In the genomic region with DNA sequence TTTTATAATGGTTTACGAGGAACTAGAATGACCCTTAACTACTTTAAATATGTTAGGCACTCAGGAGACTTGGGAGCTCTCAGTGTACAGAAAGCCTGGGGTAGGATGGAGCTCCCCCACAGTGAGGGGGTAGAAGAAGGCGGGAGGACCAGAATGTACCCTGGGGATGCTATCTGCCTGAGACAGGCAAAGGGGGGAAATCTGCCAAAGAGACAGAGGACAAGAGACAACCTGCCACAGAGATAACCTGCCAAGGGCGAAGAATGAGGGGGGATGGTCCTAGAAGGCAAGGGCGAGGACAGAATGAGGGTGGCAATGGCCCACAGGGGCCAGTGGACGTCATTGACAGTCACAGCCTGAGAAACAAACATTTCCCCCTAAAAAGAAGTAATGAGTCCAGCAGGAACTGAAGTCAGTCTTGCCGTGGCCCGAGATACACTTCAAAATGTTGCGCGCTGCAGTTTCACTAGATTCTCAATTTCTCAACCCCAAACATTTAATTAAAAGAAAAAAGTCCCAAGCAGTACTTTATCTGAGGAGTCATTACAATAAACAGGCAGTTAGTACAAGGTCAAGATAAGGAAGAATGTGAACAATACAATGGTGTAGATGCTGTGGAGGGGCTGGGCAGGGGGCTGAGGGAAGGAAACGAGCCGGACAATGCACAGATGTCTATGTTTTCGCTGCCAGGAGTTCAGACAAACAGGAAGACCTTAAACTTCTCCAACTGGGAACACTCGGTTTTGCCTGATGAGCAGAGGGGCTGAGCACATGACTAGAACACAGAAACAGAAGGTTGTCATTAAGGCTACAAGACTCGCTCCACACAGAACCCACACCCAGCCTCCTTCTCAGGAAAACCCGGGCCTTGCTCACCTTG, we compare ENCODE assay signal across 14 cellular contexts.
DNase-seq lines count a peak whose midpoint lies in the region; ATAC-seq and TF ChIP-seq lines count a peak whose summit lies in the region.
"Had no signal": no experiment of that assay in that cellular context is flagged by ENCODE, and none has a peak within 500 bp of the region (broad histone marks: within the 10 kb centered on the region; RNA-seq: fewer than 3 reads in every experiment).

No MANE protein-coding gene starts in this region.

- H3K9ac ChIP-seq in neural progenitor cell, result no peak overlapping the region

- H4K20me1 ChIP-seq in neural progenitor cell (ENCODE audit: low read depth), result no peaks in the 10 kb centered on the region
- H4K20me1 ChIP-seq in OCI-LY7 (ENCODE audit: insufficient read depth, low read length), result no peaks in the 10 kb centered on the region

- H3K4me3 Mint-ChIP-seq in neural progenitor cell, result no peak overlapping the region
- no peak overlapping the region for H3K4me3 Mint-ChIP-seq in CD8-positive, alpha-beta T cell

- H3K9me3 ChIP-seq in left ventricle myocardium inferior (replicated peaks), result no peaks in the 10 kb centered on the region
- H3K9me3 ChIP-seq in gastroesophageal sphincter, result no peaks in the 10 kb centered on the region
- H3K9me3 ChIP-seq in neural progenitor cell (ENCODE audit: low read depth), result no peaks in the 10 kb centered on the region
- H3K9me3 ChIP-seq in CD8-positive, alpha-beta T cell (ENCODE audit: low read length), result no peaks in the 10 kb centered on the region
- H3K9me3 ChIP-seq in OCI-LY7 (ENCODE audit: low read length), result no peaks in the 10 kb centered on the region
- H3K9me3 ChIP-seq: SJCRH30 had no signal

- 57 to 70% methylated on average over 12 to 14 of the region's 15 CpGs for WGBS in gastroesophageal sphincter (ENCODE audit: low coverage in 1 of 2), 2 donors

- H3K36me3 ChIP-seq in left ventricle myocardium inferior (no peaks in the 10 kb centered on the region), gastroesophageal sphincter (no peaks in the 10 kb centered on the region), neural progenitor cell (no peaks in the 10 kb centered on the region), OCI-LY7 (ENCODE audit: insufficient read depth, low read length) (no peaks in the 10 kb centered on the region)
- H3K36me3 ChIP-seq in CD8-positive, alpha-beta T cell (ENCODE audit: insufficient read depth, low read length), result no peaks in the 10 kb centered on the region

- peak overlapping the region; percentile 18 for H3K27ac Mint-ChIP-seq in neural progenitor cell
- H3K27ac Mint-ChIP-seq in CD8-positive, alpha-beta T cell, result no peak overlapping the region

- H3K27me3 Mint-ChIP-seq in neural progenitor cell (ENCODE audit: insufficient read depth, low read depth), result peaks cover 4% of the 10 kb centered on the region
- H3K27me3 Mint-ChIP-seq in CD8-positive, alpha-beta T cell (ENCODE audit: low read depth), result peaks cover 28% of the 10 kb centered on the region

- H3F3A ChIP-seq in neural progenitor cell (ENCODE audit: low read depth), result peaks cover 5% of the 10 kb centered on the region

- TF ChIP-seq EP300 in gastroesophageal sphincter (IDR thresholded peaks at IDR 0.05), result no peak

- no peaks in the 10 kb centered on the region for H3K27me3 ChIP-seq in left ventricle myocardium inferior (ENCODE audit: low read depth)
- H3K27me3 ChIP-seq in gastroesophageal sphincter, result no peaks in the 10 kb centered on the region
- no peaks in the 10 kb centered on the region for H3K27me3 ChIP-seq in neural progenitor cell
- no peaks in the 10 kb centered on the region for H3K27me3 ChIP-seq in CD8-positive, alpha-beta T cell (ENCODE audit: insufficient read depth, low read length)
- H3K27me3 ChIP-seq: SJCRH30 had no signal

- H3K4me2 ChIP-seq in neural progenitor cell (no peak overlapping the region), OCI-LY7 (ENCODE audit: low read length) (no peak overlapping the region)

- DNase-seq in left ventricle myocardium inferior, result no peak
- no peak for DNase-seq in left ventricle myocardium superior
- DNase-seq in neural progenitor cell (ENCODE audit: low spot score), result no peak
- no peak for DNase-seq in SIG-M5 (lab: John Stamatoyannopoulos, UW)
- DNase-seq in SIG-M5 treated with dmso at 0.1 percent for 504 hours (lab: John Stamatoyannopoulos, UW; ENCODE audit: unreplicated experiment), result no peak
- DNase-seq in CD8-positive, alpha-beta T cell, result no peak
- no peak for DNase-seq in OCI-LY7 (ENCODE audit: low spot score)
- DNase-seq: ACHN; central memory CD4-positive, alpha-beta T cell; COR-L47; NCI-H2029 treated with DMSO at 0.1 percent for 48 hours; SJCRH30 had no signal

- intact Hi-C loops in left ventricle myocardium inferior (cut with micrococcal nuclease), result no loop called here
- intact Hi-C loops in left ventricle myocardium superior (cut with micrococcal nuclease), result no loop called here
- intact Hi-C loops in CD8-positive, alpha-beta T cell (cut with DNase I, micrococcal nuclease), result no loop called here
- intact Hi-C loops in OCI-LY7 (cut with micrococcal nuclease; ENCODE audit: unreplicated experiment), result no loop called here

- no peaks in the 10 kb centered on the region for H3K79me2 ChIP-seq in neural progenitor cell (ENCODE audit: low read depth)
- no peaks in the 10 kb centered on the region for H3K79me2 ChIP-seq in OCI-LY7 (ENCODE audit: insufficient read depth, low read depth, low read length)

- BruUV-seq in OCI-LY7 (replicated peaks; lab: Mats Ljungman, UMichigan), result no TSS peak

- no peak for TF ChIP-seq CTCF in left ventricle myocardium inferior (IDR thresholded peaks at IDR 0.05; ENCODE audit: borderline replicate concordance)
- no peak for TF ChIP-seq CTCF in gastroesophageal sphincter (IDR thresholded peaks at IDR 0.05)
- TF ChIP-seq CTCF in neural progenitor cell (IDR thresholded peaks at IDR 0.05), result no peak
- TF ChIP-seq CTCF in CD8-positive, alpha-beta T cell (IDR thresholded peaks at IDR 0.05), result no peak
- no peak for TF ChIP-seq CTCF in OCI-LY7 (conservative IDR thresholded peaks at IDR 0.05; ENCODE audit: low read length)

- H3K9me3 Mint-ChIP-seq in neural progenitor cell, result no peaks in the 10 kb centered on the region
- H3K9me3 Mint-ChIP-seq in CD8-positive, alpha-beta T cell, result no peaks in the 10 kb centered on the region

- POLR2A ChIA-PET in CD8-positive, alpha-beta T cell (lab: Charles Lee), result no interaction called here
- POLR2A ChIA-PET in OCI-LY7 (lab: Charles Lee), result interaction anchor here (0.7 to 0.8 kb wide), 2 partner anchors 221 to 405 kb away, joined by 3 to 4 read pairs; no protein-coding TSS in a partner anchor

- no peaks in the 10 kb centered on the region for H3K9me2 ChIP-seq in OCI-LY7 (ENCODE audit: insufficient read depth, low read length)

- no peak for ATAC-seq in left ventricle myocardium superior
- no peak for ATAC-seq in gastroesophageal sphincter
- no peak for ATAC-seq in CD8-positive, alpha-beta T cell
- ATAC-seq: esophagus mucosa had no signal

- H3K4me3 ChIP-seq in left ventricle myocardium inferior (no peak overlapping the region), gastroesophageal sphincter (no peak overlapping the region), neural progenitor cell (no peak overlapping the region), OCI-LY7 (ENCODE audit: low read depth, low read length, poor library complexity, severe bottlenecking) (no peak overlapping the region)
- no peak overlapping the region for H3K4me3 ChIP-seq in CD8-positive, alpha-beta T cell (ENCODE audit: low read depth, low read length)
- H3K4me3 ChIP-seq: SJCRH30 had no signal

- H3K36me3 Mint-ChIP-seq in neural progenitor cell, result peaks cover 4% of the 10 kb centered on the region
- no peaks in the 10 kb centered on the region for H3K36me3 Mint-ChIP-seq in CD8-positive, alpha-beta T cell

- TF ChIP-seq POLR2A in gastroesophageal sphincter (IDR thresholded peaks at IDR 0.05), result no peak

- H3K27ac ChIP-seq in left ventricle myocardium inferior (replicated peaks) (peak overlapping the region; percentile 44), gastroesophageal sphincter (peak overlapping the region in 3 of 4 donors; percentile 48 to 72 (median 72)), neural progenitor cell (no peak overlapping the region), OCI-LY7 (ENCODE audit: low read depth, low read length, poor library complexity, severe bottlenecking) (no peak overlapping the region)
- no peak overlapping the region for H3K27ac ChIP-seq in CD8-positive, alpha-beta T cell (ENCODE audit: low read depth, low read length)
- H3K27ac ChIP-seq: SJCRH30 had no signal

- H3K4me1 Mint-ChIP-seq in neural progenitor cell, result peaks cover 24% of the 10 kb centered on the region
- no peaks in the 10 kb centered on the region for H3K4me1 Mint-ChIP-seq in CD8-positive, alpha-beta T cell (ENCODE audit: low read depth)

- CTCF ChIA-PET in CD8-positive, alpha-beta T cell (lab: Charles Lee), result no interaction called here
- CTCF ChIA-PET in OCI-LY7 (lab: Charles Lee; ENCODE audit: unreplicated experiment), result no interaction called here

- H3K4me1 ChIP-seq in left ventricle myocardium inferior (peaks cover 53% of the 10 kb centered on the region), gastroesophageal sphincter (peaks cover 13 to 65% (median 45%) of the 10 kb centered on the region in 3 donors), neural progenitor cell (peaks cover 8% of the 10 kb centered on the region), OCI-LY7 (ENCODE audit: insufficient read depth, low read length, poor library complexity, severe bottlenecking) (no peaks in the 10 kb centered on the region)
- no peaks in the 10 kb centered on the region for H3K4me1 ChIP-seq in CD8-positive, alpha-beta T cell (ENCODE audit: insufficient read depth, low read length)

- H2AFZ ChIP-seq in neural progenitor cell (replicated peaks) (no peak overlapping the region), OCI-LY7 (ENCODE audit: low read length) (no peak overlapping the region)

Comparison
In these comparisons a context has a peak if more than half of its experiments do, and no peak if none do; other contexts are left out.
1. H3K27ac ChIP-seq: peak in left ventricle myocardium inferior (single experiment) and gastroesophageal sphincter (3 of 4); none in neural progenitor cell (single experiment), CD8-positive, alpha-beta T cell (single experiment) and OCI-LY7 (single experiment).